ENCODE assay signal across 28 cellular contexts in genomic region chr20:52533401-52533800, GRCh38.
"Had no signal": no experiment of that assay in that cellular context is flagged by ENCODE, and none has a peak within 500 bp of the region (broad histone marks: within the 10 kb centered on the region; RNA-seq: fewer than 3 reads in every experiment).

No MANE protein-coding gene starts in this region.

- H3K4me1 Mint-ChIP-seq: stimulated activated effector memory CD8-positive, alpha-beta T cell treated with anti-CD3 and anti-CD28 coated beads, Interleukin-12 subunit alpha, Interleukin-12 subunit beta, amount 100 ng/mL, for 72 hours; stimulated activated memory B cell treated with anti-CD40 and anti-IgM and Interleukin-4, amounts not matched to agents 10 μg/mL and 1 μg/mL and 100 μg/mL, for 72 hours; stimulated activated naive B cell treated with anti-CD40 and anti-IgM and Interleukin-4, amounts not matched to agents 10 μg/mL and 1 μg/mL and 100 μg/mL, for 72 hours; stimulated activated naive CD8-positive, alpha-beta T cell treated with anti-CD3 and anti-CD28 coated beads, Interleukin-15, amount 100 ng/mL, for 72 hours had no signal

- H3K27ac ChIP-seq: stomach, suprapubic skin, thoracic aorta, thyroid gland, tibial artery, tibial nerve, transverse colon, upper lobe of left lung, upper lobe of right lung, uterus, vagina had no signal

- H3K4me1 ChIP-seq: stomach, suprapubic skin, thyroid gland, tibial artery, tibial nerve, transverse colon, upper lobe of right lung, uterus, vagina had no signal

- H3K9me3 Mint-ChIP-seq: stimulated activated naive CD8-positive, alpha-beta T cell treated with anti-CD3 and anti-CD28 coated beads, Interleukin-15, amount 100 ng/mL, for 72 hours had no signal

- H3K27ac Mint-ChIP-seq: stimulated activated effector memory CD8-positive, alpha-beta T cell treated with anti-CD3 and anti-CD28 coated beads, Interleukin-12 subunit alpha, Interleukin-12 subunit beta, amount 100 ng/mL, for 72 hours; stimulated activated memory B cell treated with anti-CD40 and anti-IgM and Interleukin-4, amounts not matched to agents 10 μg/mL and 1 μg/mL and 100 μg/mL, for 72 hours; stimulated activated naive B cell treated with anti-CD40 and anti-IgM and Interleukin-4, amounts not matched to agents 10 μg/mL and 1 μg/mL and 100 μg/mL, for 72 hours; stimulated activated naive CD8-positive, alpha-beta T cell treated with anti-CD3 and anti-CD28 coated beads, Interleukin-15, amount 100 ng/mL, for 72 hours; stimulated activated naive CD8-positive, alpha-beta T cell treated with anti-CD3 and anti-CD28 coated beads, Interleukin-15, Interleukin-2, amounts not matched to agents 100 ng/mL and 50 ng/mL, for 24 hours; type B pancreatic cell had no signal

- H3K4me3 Mint-ChIP-seq: stimulated activated effector memory CD8-positive, alpha-beta T cell treated with anti-CD3 and anti-CD28 coated beads, Interleukin-12 subunit alpha, Interleukin-12 subunit beta, amount 100 ng/mL, for 72 hours; stimulated activated memory B cell treated with anti-CD40 and anti-IgM and Interleukin-4, amounts not matched to agents 10 μg/mL and 1 μg/mL and 100 μg/mL, for 72 hours; stimulated activated naive B cell treated with anti-CD40 and anti-IgM and Interleukin-4, amounts not matched to agents 10 μg/mL and 1 μg/mL and 100 μg/mL, for 72 hours; stimulated activated naive CD8-positive, alpha-beta T cell treated with anti-CD3 and anti-CD28 coated beads, Interleukin-15, amount 100 ng/mL, for 72 hours; stimulated activated naive CD8-positive, alpha-beta T cell treated with anti-CD3 and anti-CD28 coated beads, Interleukin-15, Interleukin-2, amounts not matched to agents 100 ng/mL and 50 ng/mL, for 24 hours; type B pancreatic cell had no signal

- H3K27me3 Mint-ChIP-seq: stimulated activated memory B cell treated with anti-CD40 and anti-IgM and Interleukin-4, amounts not matched to agents 10 μg/mL and 1 μg/mL and 100 μg/mL, for 72 hours; stimulated activated naive B cell treated with anti-CD40 and anti-IgM and Interleukin-4, amounts not matched to agents 10 μg/mL and 1 μg/mL and 100 μg/mL, for 72 hours; stimulated activated naive CD8-positive, alpha-beta T cell treated with anti-CD3 and anti-CD28 coated beads, Interleukin-15, amount 100 ng/mL, for 72 hours; stimulated activated naive CD8-positive, alpha-beta T cell treated with anti-CD3 and anti-CD28 coated beads, Interleukin-15, Interleukin-2, amounts not matched to agents 100 ng/mL and 50 ng/mL, for 24 hours had no signal

- H3K9me3 ChIP-seq: stomach, suprapubic skin, thoracic aorta, thyroid gland, tibial artery, transverse colon, upper lobe of left lung, upper lobe of right lung, uterus, vagina had no signal

- ATAC-seq: stimulated activated memory B cell treated with anti-CD40 and anti-IgM and Interleukin-4, amounts not matched to agents 10 μg/mL and 1 μg/mL and 100 μg/mL, for 72 hours; stimulated activated naive CD8-positive, alpha-beta T cell treated with anti-CD3 and anti-CD28 coated beads, Interleukin-15, amount 100 ng/mL, for 72 hours; stimulated activated naive CD8-positive, alpha-beta T cell treated with anti-CD3 and anti-CD28 coated beads, Interleukin-15, Interleukin-2, amounts not matched to agents 100 U/mL and 50 U/mL, for 24 hours; upper lobe of right lung had no signal

- H3K27me3 ChIP-seq: stomach, thyroid gland, tibial artery, upper lobe of left lung, upper lobe of right lung, uterus, vagina had no signal

- H3K36me3 Mint-ChIP-seq: stimulated activated effector memory CD8-positive, alpha-beta T cell treated with anti-CD3 and anti-CD28 coated beads, Interleukin-12 subunit alpha, Interleukin-12 subunit beta, amount 100 ng/mL, for 72 hours; stimulated activated memory B cell treated with anti-CD40 and anti-IgM and Interleukin-4, amounts not matched to agents 10 μg/mL and 1 μg/mL and 100 μg/mL, for 72 hours; stimulated activated naive B cell treated with anti-CD40 and anti-IgM and Interleukin-4, amounts not matched to agents 10 μg/mL and 1 μg/mL and 100 μg/mL, for 72 hours; type B pancreatic cell had no signal

- DNase-seq: stimulated activated CD4-positive, alpha-beta T cell treated with anti-CD3 and anti-CD28 coated beads, Interleukin-2, amount 100 ng/mL, for 48 hours; stimulated activated CD4-positive, alpha-beta T cell treated with anti-CD3 and anti-CD28 coated beads, Interleukin-4, amount 100 ng/mL, for 1 hour; stimulated activated CD4-positive, alpha-beta T cell treated with anti-CD3 and anti-CD28 coated beads, Interleukin-4, amount 100 ng/mL, for 24 hours; stimulated activated CD4-positive, alpha-beta T cell treated with anti-CD3 and anti-CD28 coated beads, Interleukin-4, amount 100 ng/mL, for 4 hours; stimulated activated CD8-positive, alpha-beta memory T cell treated with anti-CD3 and anti-CD28 coated beads, Interleukin-4, amount 100 ng/mL, for 48 hours; stimulated activated naive B cell treated with anti-CD40 and anti-IgM and Interleukin-4, amounts not matched to agents 10 μg/mL and 1 μg/mL and 100 μg/mL, for 72 hours; stimulated activated naive CD4-positive, alpha-beta T cell; stimulated activated naive CD4-positive, alpha-beta T cell treated with Interleukin-2 at 50 U/mL for 16 hours; stimulated activated naive CD8-positive, alpha-beta T cell treated with anti-CD3 and anti-CD28 coated beads, Interleukin-15, amount 100 ng/mL, for 72 hours; stimulated activated naive CD8-positive, alpha-beta T cell treated with anti-CD3 and anti-CD28 coated beads, Interleukin-15, Interleukin-2, amounts not matched to agents 100 U/mL and 50 U/mL, for 24 hours; stomach; substantia nigra; thyroid gland; tibial artery; transverse colon; trophoblast cell; upper lobe of left lung; upper lobe of right lung; uterus had no signal

- H3K36me3 ChIP-seq: stomach, suprapubic skin, thoracic aorta, thyroid gland, tibial artery, tibial nerve, transverse colon, upper lobe of left lung, upper lobe of right lung, uterus, vagina had no signal

- H3K4me3 ChIP-seq: stomach, suprapubic skin, thoracic aorta, thyroid gland, tibial artery, tibial nerve, transverse colon, upper lobe of left lung, upper lobe of right lung, uterus, vagina had no signal

- FAIRE-seq: urothelium cell line had no signal
